In genomic region chr16:1253701-1254364, GRCh38 we compare ENCODE assay signal across 5 cellular contexts. TPM values are rescaled to one million over a fixed set of nuclear protein-coding genes. Genes with fewer than 3 reads are reported as not detected.
"Had no signal": no experiment of that assay in that cellular context is flagged by ENCODE, and none has a peak within 500 bp of the region (broad histone marks: within the 10 kb centered on the region; RNA-seq: fewer than 3 reads in every experiment).

No MANE protein-coding gene starts in this region.

RNA-seq across cellular contexts. Expression of gene TPSD1, which starts 2.0 kb away (rescaled TPM):
- total RNA-seq: activated B cell treated with CpG ODN at 0.5 μM for 24 hours; mononuclear cell; smooth muscle cell; T-helper 1 cell treated with Interleukin-12 subunit alpha and Interleukin-12 subunit beta and Interleukin-4 antibody, amounts not matched to agents 30 ng/mL and 1 ng/mL, for 36 hours had no signal
- polyA plus RNA-seq: neural cell, smooth muscle cell had no signal

RNA-seq across cellular contexts. Expression of gene TPSAB1, which starts 13.3 kb away (rescaled TPM):
- total RNA-seq: activated B cell treated with CpG ODN at 0.5 μM for 24 hours; mononuclear cell; smooth muscle cell; T-helper 1 cell treated with Interleukin-12 subunit alpha and Interleukin-12 subunit beta and Interleukin-4 antibody, amounts not matched to agents 30 ng/mL and 1 ng/mL, for 36 hours had no signal
- polyA plus RNA-seq: neural cell, smooth muscle cell had no signal

RNA-seq across cellular contexts. Expression of gene TPSB2, which starts 23.8 kb away (rescaled TPM):
- total RNA-seq: activated B cell treated with CpG ODN at 0.5 μM for 24 hours; mononuclear cell; smooth muscle cell; T-helper 1 cell treated with Interleukin-12 subunit alpha and Interleukin-12 subunit beta and Interleukin-4 antibody, amounts not matched to agents 30 ng/mL and 1 ng/mL, for 36 hours had no signal
- polyA plus RNA-seq: neural cell, smooth muscle cell had no signal

RNA-seq across cellular contexts. Expression of gene TPSG1, which starts 28.8 kb away (rescaled TPM):
- total RNA-seq: activated B cell treated with CpG ODN at 0.5 μM for 24 hours; mononuclear cell; smooth muscle cell; T-helper 1 cell treated with Interleukin-12 subunit alpha and Interleukin-12 subunit beta and Interleukin-4 antibody, amounts not matched to agents 30 ng/mL and 1 ng/mL, for 36 hours had no signal
- polyA plus RNA-seq: neural cell, smooth muscle cell had no signal
